18 cellular contexts compared by ENCODE assay signal in genomic region chr1:22832414-22832786, GRCh38.
DNase-seq lines count a peak whose midpoint lies in the region; FAIRE-seq and TF ChIP-seq lines count a peak whose summit lies in the region.
"Had no signal": no experiment of that assay in that cellular context is flagged by ENCODE, and none has a peak within 500 bp of the region (broad histone marks: within the 10 kb centered on the region; RNA-seq: fewer than 3 reads in every experiment).

No MANE protein-coding gene starts in this region.

- 28% methylated on average over 2 of the region's 3 CpGs for WGBS in mesenchymal stem cell

- no peaks in the 10 kb centered on the region for H3K27me3 ChIP-seq in bronchial epithelial cell (ENCODE audit: control insufficient read depth, insufficient read depth, low read length)
- peaks cover 0 to 7% of the 10 kb centered on the region in 2 experiments for H3K27me3 ChIP-seq in mesenchymal stem cell (ENCODE audit: control insufficient read depth in 1 of 2, insufficient read depth in 1 of 2, low read length in 2 of 2)
- H3K27me3 ChIP-seq in dorsolateral prefrontal cortex = no peaks in the 10 kb centered on the region
- H3K27me3 ChIP-seq: BLaER1, body of pancreas had no signal

- no peak overlapping the region for H2AFZ ChIP-seq in mesenchymal stem cell (ENCODE audit: low read depth, low read length)

- no peak overlapping the region for H3K4ac ChIP-seq in mesenchymal stem cell (ENCODE audit: low read depth in 1 of 2, low read length in 2 of 2)

- H3K36me3 ChIP-seq in bronchial epithelial cell (ENCODE audit: control insufficient read depth, insufficient read depth, low read length) (no peaks in the 10 kb centered on the region), mesenchymal stem cell (ENCODE audit: control insufficient read depth in 1 of 2, insufficient read depth in 2 of 2, low read depth in 1 of 2, low read length in 2 of 2) (no peaks in the 10 kb centered on the region)
- H3K36me3 ChIP-seq: BLaER1 had no signal

- no peak overlapping the region for H2BK120ac ChIP-seq in mesenchymal stem cell (ENCODE audit: low read depth, low read length)

- peak overlapping the region; percentile 12 for H2AK5ac ChIP-seq in mesenchymal stem cell (ENCODE audit: low read length, severe bottlenecking)

- H3K4me2 ChIP-seq in mesenchymal stem cell (ENCODE audit: low read length, poor library complexity, severe bottlenecking) = no peak overlapping the region
- H3K4me2 ChIP-seq: BLaER1 had no signal

- no peak for FAIRE-seq in bronchial epithelial cell (lab: Jason Lieb, UNC)
- FAIRE-seq: GM18507, HepG2 had no signal

- H3K18ac ChIP-seq in mesenchymal stem cell (ENCODE audit: low read depth in 1 of 2, low read length in 2 of 2) = peak overlapping the region in 1 of 2 experiments; percentile 48

- TF ChIP-seq CTCF in AG09309 (IDR thresholded peaks at IDR 0.05; ENCODE audit: control insufficient read depth, insufficient read depth, low read depth, low read length, missing control alignments) (no peak), bronchial epithelial cell (IDR thresholded peaks at IDR 0.05; ENCODE audit: insufficient read depth, low read length, severe bottlenecking) (no peak), dorsolateral prefrontal cortex (IDR thresholded peaks at IDR 0.05 in 54 of 56, conservative IDR thresholded peaks at IDR 0.05 in 2 of 56; ENCODE audit: low read depth in 1 of 56, partially characterized antibody in 56 of 56) (no peak)

- no peak overlapping the region for H4K8ac ChIP-seq in mesenchymal stem cell (ENCODE audit: low read length)

- H3K27ac ChIP-seq in mesenchymal stem cell (ENCODE audit: low read length, poor library complexity, severe bottlenecking) (peak overlapping the region; percentile 14), dorsolateral prefrontal cortex (no peak overlapping the region)
- H3K27ac ChIP-seq: BLaER1, body of pancreas had no signal

- H4K91ac ChIP-seq in mesenchymal stem cell (ENCODE audit: low read length) = no peak overlapping the region

- H3K79me1 ChIP-seq in mesenchymal stem cell (replicated peaks; ENCODE audit: low read length, poor library complexity, severe bottlenecking) = peaks cover 24% of the 10 kb centered on the region

- no peak overlapping the region for H2BK5ac ChIP-seq in mesenchymal stem cell (ENCODE audit: low read depth, low read length, poor library complexity, severe bottlenecking)

- no peak overlapping the region for H3K9ac ChIP-seq in mesenchymal stem cell (ENCODE audit: low read length)
- H3K9ac ChIP-seq: BLaER1 had no signal

- no peak overlapping the region for H3K4me3 ChIP-seq in AG09309 (ENCODE audit: control insufficient read depth, low read depth, low read length)
- no peak overlapping the region for H3K4me3 ChIP-seq in bronchial epithelial cell (ENCODE audit: low read depth, low read length)
- H3K4me3 ChIP-seq in mesenchymal stem cell (ENCODE audit: insufficient read depth in 1 of 2, low read depth in 1 of 2, low read length in 2 of 2) = no peak overlapping the region
- H3K4me3 ChIP-seq in dorsolateral prefrontal cortex = no peak overlapping the region
- H3K4me3 ChIP-seq: BLaER1, body of pancreas, mucosa of descending colon had no signal

- H3K9me3 ChIP-seq in mesenchymal stem cell (ENCODE audit: control insufficient read depth, low read length) = no peaks in the 10 kb centered on the region
- H3K9me3 ChIP-seq: BLaER1, body of pancreas, mucosa of descending colon had no signal

- no peak overlapping the region for H3K14ac ChIP-seq in mesenchymal stem cell (ENCODE audit: low read length in 2 of 2)

- H2BK12ac ChIP-seq in mesenchymal stem cell (ENCODE audit: low read length in 2 of 2) = no peak overlapping the region

- H3K4me1 ChIP-seq in mesenchymal stem cell (ENCODE audit: control insufficient read depth, insufficient read depth, low read depth, low read length) = peaks cover 51% of the 10 kb centered on the region
- H3K4me1 ChIP-seq: BLaER1 had no signal

- H3K23ac ChIP-seq in mesenchymal stem cell (ENCODE audit: low read length in 2 of 2) = no peak overlapping the region

- DNase-seq in AG09309 (ENCODE audit: low read depth) = peak; percentile 14
- DNase-seq in LHCN-M2 (ENCODE audit: low read depth) = peak; percentile 73
- peak; percentile 46 for DNase-seq in bronchial epithelial cell (ENCODE audit: low read depth)
- peak; percentile 76 for DNase-seq in mesenchymal stem cell
- no peak for DNase-seq in stimulated activated CD4-positive, alpha-beta T cell treated with anti-CD3 and anti-CD28 coated beads, Interleukin-4, amount 100 ng/mL, for 1 hour
- DNase-seq in NCI-H2196 (lab: John Stamatoyannopoulos, UW; ENCODE audit: unreplicated experiment) = no peak
- no peak for DNase-seq in dorsolateral prefrontal cortex
- DNase-seq in head of caudate nucleus = no peak
- DNase-seq: activated CD4-positive, alpha-beta memory T cell treated with anti-CD3 and anti-CD28 coated beads, Interleukin-2, amount 10 ng/mL, durations not matched to agents 7 days and 5 days; H7; NCI-H524; stimulated activated naive B cell treated with anti-CD40 and anti-IgM and Interleukin-4, amounts not matched to agents 10 μg/mL and 1 μg/mL and 100 μg/mL, for 72 hours; T-helper 9 cell had no signal

- intact Hi-C loops in dorsolateral prefrontal cortex (cut with DNase I) = no loop called here
- intact Hi-C loops in head of caudate nucleus (cut with DNase I) = no loop called here

- no peak overlapping the region for H2BK15ac ChIP-seq in mesenchymal stem cell (ENCODE audit: low read depth, poor library complexity, severe bottlenecking)

Comparison
In these comparisons a context has a peak if more than half of its experiments do, and no peak if none do; other contexts are left out.
1. DNase-seq: peak in AG09309 (single experiment), LHCN-M2 (single experiment), bronchial epithelial cell (single experiment) and mesenchymal stem cell (single experiment); none in stimulated activated CD4-positive, alpha-beta T cell treated with anti-CD3 and anti-CD28 coated beads, Interleukin-4, amount 100 ng/mL, for 1 hour (single experiment), NCI-H2196 (single experiment), dorsolateral prefrontal cortex (0 of 10) and head of caudate nucleus (0 of 42).